1 cellular context compared by ENCODE assay signal in the genomic region with DNA sequence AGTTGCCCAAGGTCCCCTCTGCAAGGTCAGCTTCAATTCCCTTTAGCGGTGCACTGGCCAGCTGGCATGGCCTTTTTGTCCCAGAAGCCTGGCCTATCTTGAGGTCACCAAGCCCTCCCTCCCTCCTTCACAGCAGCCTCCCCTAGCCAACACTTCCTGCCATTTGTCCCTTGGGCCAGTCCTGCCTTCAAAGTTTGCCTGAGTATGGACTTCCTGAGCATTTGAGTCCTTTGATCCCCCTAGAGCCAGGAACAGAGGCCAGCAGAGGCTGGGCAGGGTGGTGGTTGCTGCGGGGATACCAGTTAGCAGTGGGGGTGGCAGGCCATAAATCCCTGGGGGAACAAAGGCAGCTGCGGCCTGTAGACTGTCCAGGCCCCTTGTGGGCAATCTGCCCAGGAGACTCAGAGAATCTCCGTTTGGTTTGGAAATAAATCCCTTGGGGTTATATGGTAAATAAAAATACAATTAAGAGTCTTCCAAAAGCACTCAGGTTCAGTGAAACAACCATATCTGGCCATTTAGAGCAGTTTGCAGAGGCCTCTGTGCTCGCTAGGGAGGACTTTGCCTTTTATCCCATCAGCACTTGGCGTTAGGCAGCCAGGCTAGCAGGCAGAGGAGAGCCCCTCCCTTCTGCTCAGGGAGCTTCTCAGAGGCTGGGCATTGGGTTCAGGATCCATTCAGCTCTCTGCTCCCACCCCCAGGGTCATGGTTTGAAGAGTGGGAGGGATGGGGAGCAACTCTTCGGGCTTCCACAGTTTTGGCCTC.
TF ChIP-seq lines count a peak whose summit lies in the region.

No MANE protein-coding gene starts in this region.

TF ChIP-seq in HepG2, 621 proteins besides CTCF, POLR2A, EP300 and RAD21 (continued from another document):
- TF ChIP-seq, protein P1, sequence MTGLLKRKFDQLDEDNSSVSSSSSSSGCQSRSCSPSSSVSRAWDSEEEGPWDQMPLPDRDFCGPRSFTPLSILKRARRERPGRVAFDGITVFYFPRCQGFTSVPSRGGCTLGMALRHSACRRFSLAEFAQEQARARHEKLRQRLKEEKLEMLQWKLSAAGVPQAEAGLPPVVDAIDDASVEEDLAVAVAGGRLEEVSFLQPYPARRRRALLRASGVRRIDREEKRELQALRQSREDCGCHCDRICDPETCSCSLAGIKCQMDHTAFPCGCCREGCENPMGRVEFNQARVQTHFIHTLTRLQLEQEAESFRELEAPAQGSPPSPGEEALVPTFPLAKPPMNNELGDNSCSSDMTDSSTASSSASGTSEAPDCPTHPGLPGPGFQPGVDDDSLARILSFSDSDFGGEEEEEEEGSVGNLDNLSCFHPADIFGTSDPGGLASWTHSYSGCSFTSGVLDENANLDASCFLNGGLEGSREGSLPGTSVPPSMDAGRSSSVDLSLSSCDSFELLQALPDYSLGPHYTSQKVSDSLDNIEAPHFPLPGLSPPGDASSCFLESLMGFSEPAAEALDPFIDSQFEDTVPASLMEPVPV (CRISPR knock-in tag; IDR thresholded peaks at IDR 0.05): no peak
- no peak for TF ChIP-seq HOXA9 (CRISPR knock-in tag; IDR thresholded peaks at IDR 0.05; ENCODE audit: borderline replicate concordance)
- TF ChIP-seq, protein P2, sequence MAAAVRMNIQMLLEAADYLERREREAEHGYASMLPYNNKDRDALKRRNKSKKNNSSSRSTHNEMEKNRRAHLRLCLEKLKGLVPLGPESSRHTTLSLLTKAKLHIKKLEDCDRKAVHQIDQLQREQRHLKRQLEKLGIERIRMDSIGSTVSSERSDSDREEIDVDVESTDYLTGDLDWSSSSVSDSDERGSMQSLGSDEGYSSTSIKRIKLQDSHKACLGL (CRISPR knock-in tag; IDR thresholded peaks at IDR 0.05): no peak
- TF ChIP-seq MTF2 (CRISPR knock-in tag; IDR thresholded peaks at IDR 0.05; ENCODE audit: borderline replicate concordance): no peak
- no peak for TF ChIP-seq ZNF879 (CRISPR knock-in tag; IDR thresholded peaks at IDR 0.05)
- TF ChIP-seq, protein P3, sequence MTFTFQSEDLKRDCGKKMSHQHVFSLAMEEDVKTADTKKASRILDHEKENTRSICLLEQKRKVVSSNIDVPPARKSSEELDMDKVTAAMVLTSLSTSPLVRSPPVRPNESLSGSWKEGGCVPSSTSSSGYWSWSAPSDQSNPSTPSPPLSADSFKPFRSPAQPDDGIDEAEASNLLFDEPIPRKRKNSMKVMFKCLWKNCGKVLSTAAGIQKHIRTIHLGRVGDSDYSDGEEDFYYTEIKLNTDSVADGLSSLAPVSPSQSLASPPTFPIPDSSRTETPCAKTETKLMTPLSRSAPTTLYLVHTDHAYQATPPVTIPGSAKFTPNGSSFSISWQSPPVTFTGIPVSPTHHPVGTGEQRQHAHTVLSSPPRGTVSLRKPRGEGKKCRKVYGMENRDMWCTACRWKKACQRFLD (CRISPR knock-in tag; IDR thresholded peaks at IDR 0.05; ENCODE audit: borderline replicate concordance): no peak
TF ChIP-seq in HepG2: peak in this region for 97.
